Comparison of ENCODE assay signal across 26 cellular contexts in genomic region chr5:153792305-153792704, GRCh38.
DNase-seq lines count a peak whose midpoint lies in the region; ATAC-seq and TF ChIP-seq lines count a peak whose summit lies in the region.
"Had no signal": no experiment of that assay in that cellular context is flagged by ENCODE, and none has a peak within 500 bp of the region (broad histone marks: within the 10 kb centered on the region; RNA-seq: fewer than 3 reads in every experiment).

No MANE protein-coding gene starts in this region.

- no peak for ATAC-seq in activated CD8-positive, alpha-beta memory T cell treated with anti-CD3 and anti-CD28 coated beads, Interleukin-2, amount 10 ng/mL, durations not matched to agents 7 days and 5 days
- ATAC-seq in psoas muscle (no peak), HG03442 (IDR thresholded peaks at IDR 0.05; ENCODE audit: unreplicated experiment) (no peak)
- ATAC-seq: HCT116 had no signal

- H3K4me3 Mint-ChIP-seq in activated CD8-positive, alpha-beta memory T cell treated with anti-CD3 and anti-CD28 coated beads, Interleukin-2, amount 10 ng/mL, durations not matched to agents 7 days and 5 days: no peak overlapping the region
- H3K4me3 Mint-ChIP-seq: CD14-positive monocyte, IgD-negative memory B cell had no signal

- TF ChIP-seq CTCF in psoas muscle (IDR thresholded peaks at IDR 0.05): no peak

- CTCF ChIA-PET in activated CD8-positive, alpha-beta memory T cell treated with anti-CD3 and anti-CD28 coated beads, Interleukin-2, amount 10 ng/mL, durations not matched to agents 7 days and 5 days (lab: Charles Lee): no interaction called here

- H3K27ac ChIP-seq in psoas muscle: no peak overlapping the region
- H3K27ac ChIP-seq: HL-60, KMS-11, RWPE1, SK-N-MC had no signal

- no peaks in the 10 kb centered on the region for H3K4me1 ChIP-seq in psoas muscle
- H3K4me1 ChIP-seq: BE2C had no signal

- H3K4me3 ChIP-seq in psoas muscle: no peak overlapping the region
- H3K4me3 ChIP-seq: SK-N-MC had no signal

- H3K27me3 ChIP-seq in psoas muscle (ENCODE audit: insufficient read depth in 3 of 3, low read length in 2 of 3): no peaks in the 10 kb centered on the region
- H3K27me3 ChIP-seq: BE2C had no signal

- H3K36me3 ChIP-seq in psoas muscle (ENCODE audit: insufficient read depth in 1 of 2, low read depth in 1 of 2): no peaks in the 10 kb centered on the region
- H3K36me3 ChIP-seq: BE2C had no signal

- H3K27ac Mint-ChIP-seq in activated CD8-positive, alpha-beta memory T cell treated with anti-CD3 and anti-CD28 coated beads, Interleukin-2, amount 10 ng/mL, durations not matched to agents 7 days and 5 days: no peak overlapping the region
- H3K27ac Mint-ChIP-seq: CD14-positive monocyte, IgD-negative memory B cell had no signal

- intact Hi-C loops in psoas muscle (cut with DNase I): no loop called here

- H3K9me3 ChIP-seq in psoas muscle: no peaks in the 10 kb centered on the region
- H3K9me3 ChIP-seq: BE2C had no signal

- no peaks in the 10 kb centered on the region for H3K36me3 Mint-ChIP-seq in activated CD8-positive, alpha-beta memory T cell treated with anti-CD3 and anti-CD28 coated beads, Interleukin-2, amount 10 ng/mL, durations not matched to agents 7 days and 5 days
- H3K36me3 Mint-ChIP-seq: CD14-positive monocyte, IgD-negative memory B cell had no signal

- no peaks in the 10 kb centered on the region for H3K27me3 Mint-ChIP-seq in activated CD8-positive, alpha-beta memory T cell treated with anti-CD3 and anti-CD28 coated beads, Interleukin-2, amount 10 ng/mL, durations not matched to agents 7 days and 5 days

- H3K9me3 Mint-ChIP-seq in activated CD8-positive, alpha-beta memory T cell treated with anti-CD3 and anti-CD28 coated beads, Interleukin-2, amount 10 ng/mL, durations not matched to agents 7 days and 5 days (ENCODE audit: low read depth): no peaks in the 10 kb centered on the region

- DNase-seq in MV-4-11 (lab: John Stamatoyannopoulos, UW) (peak; percentile 77), SKM-1 treated with dmso at 0.1 percent for 144 hours (lab: John Stamatoyannopoulos, UW; ENCODE audit: unreplicated experiment) (peak; percentile 24), medulla oblongata (ENCODE audit: extremely low spot score) (peak; percentile 71), psoas muscle (no peak)
- no peak for DNase-seq in activated CD8-positive, alpha-beta memory T cell treated with anti-CD3 and anti-CD28 coated beads, Interleukin-2, amount 10 ng/mL, durations not matched to agents 7 days and 5 days
- DNase-seq in activated effector memory CD4-positive, alpha-beta T cell treated with anti-CD3 and anti-CD28 coated beads, Interleukin-2, amount 50 U/mL, for 16 hours: no peak
- DNase-seq: BE2C; DMS153; MM.1S; NCI-H1105; NCI-H1436 treated with DMSO at 0.1 percent for 48 hours; NCI-H187 treated with DMSO at 0.1 percent for 48 hours; NCI-H2171 treated with DMSO at 0.1 percent for 48 hours; NCI-H345; NCI-H524 treated with DMSO at 0.1 percent for 48 hours; NCI-H774; NK-92 treated with Interleukin-12 subunit alpha and Interleukin-12 subunit beta, amount 100 ng/mL, for 24 hours; SHP77 had no signal

- peaks cover 1% of the 10 kb centered on the region for H3K4me1 Mint-ChIP-seq in activated CD8-positive, alpha-beta memory T cell treated with anti-CD3 and anti-CD28 coated beads, Interleukin-2, amount 10 ng/mL, durations not matched to agents 7 days and 5 days
- H3K4me1 Mint-ChIP-seq: CD14-positive monocyte had no signal

Comparison
In these comparisons a context has a peak if more than half of its experiments do, and no peak if none do; other contexts are left out.
1. DNase-seq: peak in MV-4-11 (single experiment), SKM-1 treated with dmso at 0.1 percent for 144 hours (single experiment) and medulla oblongata (single experiment); none in activated CD8-positive, alpha-beta memory T cell treated with anti-CD3 and anti-CD28 coated beads, Interleukin-2, amount 10 ng/mL, durations not matched to agents 7 days and 5 days (single experiment), psoas muscle (0 of 2) and activated effector memory CD4-positive, alpha-beta T cell treated with anti-CD3 and anti-CD28 coated beads, Interleukin-2, amount 50 U/mL, for 16 hours (single experiment).